Comparison of ENCODE assay signal across 24 cellular contexts in the genomic region with DNA sequence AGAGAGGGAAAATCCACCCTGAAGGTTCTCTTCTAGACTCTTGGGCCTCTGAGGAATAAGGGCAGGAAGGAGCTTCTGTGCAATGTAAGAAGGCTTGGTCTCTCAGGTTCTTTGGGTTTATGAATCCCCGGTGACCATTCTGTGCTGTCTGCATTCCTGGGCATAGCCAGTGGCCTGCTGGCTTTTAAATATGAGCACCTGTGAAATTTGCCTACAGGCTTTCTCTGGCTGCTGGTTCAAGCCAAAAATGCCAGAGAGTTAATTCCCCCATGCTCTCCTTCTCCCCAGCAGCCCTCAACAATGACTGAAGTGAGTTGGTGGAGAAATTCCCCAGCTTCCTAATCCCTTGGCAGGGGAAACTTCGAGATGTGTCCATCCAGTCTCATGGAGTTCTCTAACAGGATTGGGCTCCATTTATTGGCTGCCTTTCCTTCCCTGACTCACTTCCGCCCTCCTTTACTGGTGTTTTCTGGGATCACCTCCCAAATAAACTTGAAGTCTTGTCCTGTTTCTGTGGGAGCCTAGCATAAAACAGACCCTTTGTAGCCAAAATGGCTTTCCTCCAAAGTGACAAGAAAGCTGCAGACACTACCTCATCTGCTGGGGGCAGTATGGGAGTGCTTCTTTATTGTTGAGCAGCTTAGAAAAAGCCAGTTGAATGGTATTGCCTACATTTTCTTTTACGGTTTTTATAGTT.
A peak's percentile ranks its signal among the peaks of the same experiment; 100 is the strongest.
DNase-seq lines count a peak whose midpoint lies in the region; ATAC-seq and TF ChIP-seq lines count a peak whose summit lies in the region.
"Had no signal": no experiment of that assay in that cellular context is flagged by ENCODE, and none has a peak within 500 bp of the region (broad histone marks: within the 10 kb centered on the region; RNA-seq: fewer than 3 reads in every experiment).

No MANE protein-coding gene starts in this region.

- CTCF ChIA-PET in PC-3 (lab: Charles Lee): interaction anchor here (0.6 kb wide), 1 partner anchor 158 kb away, joined by 3 read pairs; no protein-coding TSS in a partner anchor

- POLR2A ChIA-PET in PC-3 (lab: Charles Lee; ENCODE audit: unreplicated experiment): no interaction called here

- no peaks in the 10 kb centered on the region for H4K20me1 ChIP-seq in PC-3 (ENCODE audit: low read length)

- no peaks in the 10 kb centered on the region for H3F3A ChIP-seq in PC-3 (ENCODE audit: low read length, unreplicated experiment)

- H3K9me3 ChIP-seq in heart left ventricle: no peaks in the 10 kb centered on the region
- no peaks in the 10 kb centered on the region for H3K9me3 ChIP-seq in PC-3 (ENCODE audit: low read length)
- H3K9me3 ChIP-seq in thoracic aorta: no peaks in the 10 kb centered on the region
- H3K9me3 ChIP-seq: esophagus squamous epithelium, Peyer's patch had no signal

- BruUV-seq in PC-3 (replicated peaks; lab: Mats Ljungman, UMichigan): no TSS peak

- intact Hi-C loops in heart left ventricle (cut with DNase I): no loop called here
- intact Hi-C loops in cardiac septum (cut with DNase I): no loop called here
- intact Hi-C loops in PC-3 (cut with micrococcal nuclease): no loop called here

- peak in 1 of 12 donors; percentile 10 for TF ChIP-seq CTCF in heart left ventricle (IDR thresholded peaks at IDR 0.05)
- 0 out of 2 replicates have a peak, but pooled peaks have one; percentile 18 for TF ChIP-seq CTCF in PC-3 (conservative IDR thresholded peaks at IDR 0.05; ENCODE audit: low read depth, low read length)
- peak; percentile 10 for TF ChIP-seq CTCF in choroid plexus epithelial cell (conservative IDR thresholded peaks at IDR 0.05; ENCODE audit: low read depth, low read length)
- TF ChIP-seq CTCF in thoracic aorta (IDR thresholded peaks at IDR 0.05): no peak

- TF ChIP-seq POLR2A in heart left ventricle (IDR thresholded peaks at IDR 0.05): no peak

- peak in 2 of 5 donors; percentile 12 to 17 for DNase-seq in heart left ventricle
- DNase-seq in cardiac septum (ENCODE audit: low spot score): no peak
- peak; percentile 2 for DNase-seq in PC-3
- peak; percentile 13 for DNase-seq in choroid plexus epithelial cell (ENCODE audit: low read depth)
- peak; percentile 2 for DNase-seq in thoracic aorta (ENCODE audit: low spot score)
- DNase-seq in GM19238 (ENCODE audit: insufficient read length, low spot score): no peak
- no peak for DNase-seq in NCI-H748 (lab: John Stamatoyannopoulos, UW; ENCODE audit: unreplicated experiment)
- DNase-seq: activated CD8-positive, alpha-beta T cell treated with anti-CD3 and anti-CD28 coated beads for 36 hours; activated naive CD4-positive, alpha-beta T cell treated with anti-CD3 and anti-CD28 coated beads for 36 hours; AML-193; caudate nucleus; CD8-positive, alpha-beta T cell; esophagus squamous epithelium; MM.1S; NCI-H1105 treated with DMSO at 0.1 percent for 48 hours; NCI-H1930; NCI-H2227 treated with DMSO at 0.1 percent for 48 hours; NCI-H69; nephron progenitor cell; Peyer's patch; T-helper 9 cell had no signal

- no peak overlapping the region for H3K4me2 ChIP-seq in PC-3 (ENCODE audit: low read length)

- H3K79me2 ChIP-seq in PC-3 (ENCODE audit: low read length): no peaks in the 10 kb centered on the region

- ATAC-seq in heart left ventricle (peak; percentile 47 to 90 (median 70)), PC-3 (no peak), thoracic aorta (ENCODE audit: insufficient number of reproducible peaks, low FRiP score, low read depth) (peak; percentile 60), GM18517 (IDR thresholded peaks at IDR 0.05; ENCODE audit: unreplicated experiment) (no peak)
- ATAC-seq: activated CD8-positive, alpha-beta T cell treated with anti-CD3 and anti-CD28 coated beads for 36 hours; CD8-positive, alpha-beta T cell; K562; stimulated activated memory B cell treated with anti-CD40 and anti-IgM and Interleukin-4, amounts not matched to agents 10 μg/mL and 1 μg/mL and 100 μg/mL, for 72 hours had no signal

- no peaks in the 10 kb centered on the region for H3K4me1 ChIP-seq in heart left ventricle
- H3K4me1 ChIP-seq in PC-3 (ENCODE audit: insufficient read depth, low read length): no peaks in the 10 kb centered on the region
- no peaks in the 10 kb centered on the region for H3K4me1 ChIP-seq in thoracic aorta (ENCODE audit: control insufficient read depth in 1 of 2, low read depth in 2 of 2)
- H3K4me1 ChIP-seq: esophagus squamous epithelium, Peyer's patch had no signal

- H3K9me2 ChIP-seq in PC-3 (replicated peaks; ENCODE audit: low read length): no peaks in the 10 kb centered on the region

- H2AFZ ChIP-seq in PC-3 (ENCODE audit: low read length): no peak overlapping the region

- H3K27ac ChIP-seq in heart left ventricle: no peak overlapping the region
- H3K27ac ChIP-seq in PC-3 (ENCODE audit: low read length): no peak overlapping the region
- H3K27ac ChIP-seq in thoracic aorta: peak overlapping the region in 1 of 2 donors; percentile 55
- H3K27ac ChIP-seq: esophagus squamous epithelium, Peyer's patch had no signal

- H3K36me3 ChIP-seq in heart left ventricle (no peaks in the 10 kb centered on the region), PC-3 (ENCODE audit: low read depth, low read length) (no peaks in the 10 kb centered on the region), thoracic aorta (no peaks in the 10 kb centered on the region)
- H3K36me3 ChIP-seq: esophagus squamous epithelium, Peyer's patch had no signal

- H3K27me3 ChIP-seq in heart left ventricle: peaks cover 0 to 10% (median 0%) of the 10 kb centered on the region in 9 donors
- no peaks in the 10 kb centered on the region for H3K27me3 ChIP-seq in PC-3 (ENCODE audit: low read length)
- H3K27me3 ChIP-seq in thoracic aorta (replicated peaks; ENCODE audit: insufficient read depth): no peaks in the 10 kb centered on the region
- H3K27me3 ChIP-seq: esophagus squamous epithelium, Peyer's patch had no signal

- no peak overlapping the region for H3K9ac ChIP-seq in PC-3 (ENCODE audit: low read length)

- 64 to 83% (median 81%) methylated on average over 4 of the region's 4 CpGs for WGBS in heart left ventricle, 4 donors

- H3K4me3 ChIP-seq in heart left ventricle (no peak overlapping the region), PC-3 (ENCODE audit: low read length) (no peak overlapping the region), choroid plexus epithelial cell (ENCODE audit: low read depth, low read length) (no peak overlapping the region), thoracic aorta (no peak overlapping the region)
- H3K4me3 ChIP-seq: esophagus squamous epithelium, K562, Peyer's patch had no signal

Comparison
In these comparisons a context has a peak if more than half of its experiments do, and no peak if none do; other contexts are left out.
1. ATAC-seq: peak in heart left ventricle (4 of 4) and thoracic aorta (single experiment); none in PC-3 (single experiment) and GM18517 (single experiment).
2. DNase-seq: peak in PC-3 (single experiment), choroid plexus epithelial cell (single experiment) and thoracic aorta (single experiment); none in cardiac septum (single experiment), GM19238 (single experiment) and NCI-H748 (single experiment).